Comparison of ENCODE assay signal across 12 cellular contexts in the genomic region with DNA sequence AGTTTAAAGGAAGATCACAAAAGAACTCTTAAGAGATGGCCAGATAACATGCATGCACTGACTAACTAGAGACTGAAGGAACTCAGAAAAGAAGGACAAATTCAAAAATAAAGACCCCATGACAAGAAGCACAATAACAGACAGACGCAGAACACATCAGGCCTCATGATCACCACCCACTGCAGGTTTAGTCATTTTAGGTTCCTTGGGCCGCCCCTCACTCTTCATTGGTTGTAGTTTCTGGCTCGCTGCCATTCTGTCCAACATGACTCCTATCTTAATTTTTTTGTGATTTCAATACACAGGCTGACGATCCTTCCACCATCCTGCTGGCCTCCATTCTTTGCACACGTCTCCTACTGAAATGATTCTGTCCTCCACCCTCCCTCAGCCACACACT. TPM values are rescaled to one million over a fixed set of nuclear protein-coding genes. Genes with fewer than 3 reads are reported as not detected.
DNase-seq lines count a peak whose midpoint lies in the region; ATAC-seq and TF ChIP-seq lines count a peak whose summit lies in the region.
"Had no signal": no experiment of that assay in that cellular context is flagged by ENCODE, and none has a peak within 500 bp of the region (broad histone marks: within the 10 kb centered on the region; RNA-seq: fewer than 3 reads in every experiment).

No MANE protein-coding gene starts in this region.

- DNase-seq in stimulated activated CD4-positive, alpha-beta T cell treated with anti-CD3 and anti-CD28 coated beads, Interleukin-4, amount 100 ng/mL, for 1 hour: peak; percentile 4
- no peak for DNase-seq in stimulated activated CD4-positive, alpha-beta T cell treated with anti-CD3 and anti-CD28 coated beads, Interleukin-4, amount 100 ng/mL, for 4 hours
- DNase-seq in ascending aorta (ENCODE audit: low spot score in 2 of 2): peak in 1 of 2 donors; percentile 70
- DNase-seq in left cardiac atrium: peak; percentile 55
- DNase-seq in NOMO-1 (lab: John Stamatoyannopoulos, UW; ENCODE audit: unreplicated experiment in 2 of 2): no peak
- DNase-seq in NCI-H1436 (lab: John Stamatoyannopoulos, UW): no peak
- DNase-seq: activated T-cell treated with anti-CD3 and anti-CD28 coated beads, Interleukin-2, amount 50 U/mL, for 4 hours; CD4-positive, CD25-positive, alpha-beta regulatory T cell; colonic mucosa; NCI-H774 had no signal

- intact Hi-C loops in ascending aorta (cut with DNase I) (loop anchor here (2.0 to 10.0 kb wide), 2 partner anchors 21 to 867 kb away; partner anchors contain the start of genes MED23 and STX7), left cardiac atrium (cut with DNase I) (no loop called here)

- H3K27ac ChIP-seq in ascending aorta: peak overlapping the region; percentile 70 to 77
- H3K27ac ChIP-seq: colonic mucosa had no signal

- no peak for TF ChIP-seq CTCF in ascending aorta (IDR thresholded peaks at IDR 0.05)

- H3K36me3 ChIP-seq in ascending aorta: no peaks in the 10 kb centered on the region
- H3K36me3 ChIP-seq: colonic mucosa had no signal

- ATAC-seq in left cardiac atrium (peak in 1 of 2 donors; percentile 73), GM18498 (IDR thresholded peaks at IDR 0.05; ENCODE audit: unreplicated experiment) (no peak), GM18868 (IDR thresholded peaks at IDR 0.05; ENCODE audit: unreplicated experiment) (no peak)

- H3K4me1 ChIP-seq in ascending aorta: peaks cover 8 to 34% of the 10 kb centered on the region in 2 donors
- H3K4me1 ChIP-seq: colonic mucosa had no signal

- H3K4me3 ChIP-seq in ascending aorta: no peak overlapping the region
- H3K4me3 ChIP-seq: colonic mucosa had no signal

- no peaks in the 10 kb centered on the region for H3K9me3 ChIP-seq in ascending aorta
- H3K9me3 ChIP-seq: colonic mucosa had no signal

- no peaks in the 10 kb centered on the region for H3K27me3 ChIP-seq in ascending aorta
- H3K27me3 ChIP-seq: colonic mucosa had no signal

RNA-seq across cellular contexts. Expression of gene STX7, which starts 21.6 kb away (rescaled TPM):
- total RNA-seq in ascending aorta (18.3 TPM), left cardiac atrium (10 to 100 TPM; 46.4 to 53.0 TPM)

RNA-seq across cellular contexts. Expression of gene TAAR9, which starts 46.8 kb away (rescaled TPM):
- total RNA-seq in ascending aorta (not detected), left cardiac atrium (not detected)
- total RNA-seq: activated T-cell treated with anti-CD3 and anti-CD28 coated beads, Interleukin-2, amount 50 U/mL, for 4 hours; CD4-positive, CD25-positive, alpha-beta regulatory T cell; colonic mucosa had no signal

Comparison
In these comparisons a context has a peak if more than half of its experiments do, and no peak if none do; other contexts are left out.
1. DNase-seq: peak in stimulated activated CD4-positive, alpha-beta T cell treated with anti-CD3 and anti-CD28 coated beads, Interleukin-4, amount 100 ng/mL, for 1 hour (single experiment) and left cardiac atrium (single experiment); none in stimulated activated CD4-positive, alpha-beta T cell treated with anti-CD3 and anti-CD28 coated beads, Interleukin-4, amount 100 ng/mL, for 4 hours (0 of 2), NOMO-1 (0 of 2) and NCI-H1436 (single experiment).